Comparison of ENCODE assay signal across 26 cellular contexts in genomic region chr4:106065018-106065417, GRCh38.
"Had no signal": no experiment of that assay in that cellular context is flagged by ENCODE, and none has a peak within 500 bp of the region (broad histone marks: within the 10 kb centered on the region; RNA-seq: fewer than 3 reads in every experiment).

No MANE protein-coding gene starts in this region.

- H3K36me3 Mint-ChIP-seq: activated CD8-positive, alpha-beta memory T cell treated with anti-CD3 and anti-CD28 coated beads, Interleukin-2, amount 10 ng/mL, durations not matched to agents 7 days and 5 days; stimulated activated effector memory CD8-positive, alpha-beta T cell treated with anti-CD3 and anti-CD28 coated beads, Interleukin-12 subunit alpha, Interleukin-12 subunit beta, amount 100 ng/mL, for 72 hours had no signal

- ATAC-seq: activated CD8-positive, alpha-beta memory T cell treated with anti-CD3 and anti-CD28 coated beads, Interleukin-2, amount 10 ng/mL, durations not matched to agents 7 days and 5 days; effector memory CD8-positive, alpha-beta T cell; esophagus mucosa; heart right ventricle; left lobe of liver; lower lobe of right lung; natural killer cell; right lobe of liver; stimulated activated effector memory CD8-positive, alpha-beta T cell treated with anti-CD3 and anti-CD28 coated beads, Interleukin-12 subunit alpha, Interleukin-12 subunit beta, amount 100 ng/mL, for 72 hours; stimulated activated naive CD8-positive, alpha-beta T cell treated with anti-CD3 and anti-CD28 coated beads, Interleukin-15, amount 100 ng/mL, for 72 hours; T-helper 17 cell had no signal

- H3K4me1 ChIP-seq: heart right ventricle, lower lobe of right lung had no signal

- H3K4me3 ChIP-seq: dorsolateral prefrontal cortex, heart right ventricle, lower lobe of right lung, right lobe of liver, skin epidermis, tibial artery had no signal

- H3K4me3 Mint-ChIP-seq: activated CD4-positive, alpha-beta memory T cell treated with anti-CD3 and anti-CD28 coated beads, Interleukin-2, amount 10 ng/mL, durations not matched to agents 7 days and 5 days; activated CD8-positive, alpha-beta memory T cell treated with anti-CD3 and anti-CD28 coated beads, Interleukin-2, amount 10 ng/mL, durations not matched to agents 7 days and 5 days; activated naive CD4-positive, alpha-beta T cell treated with anti-CD3 and anti-CD28 coated beads, Interleukin-2, amount 50 U/mL, for 24 hours; effector memory CD8-positive, alpha-beta T cell; natural killer cell; stimulated activated effector memory CD8-positive, alpha-beta T cell treated with anti-CD3 and anti-CD28 coated beads, Interleukin-12 subunit alpha, Interleukin-12 subunit beta, amount 100 ng/mL, for 72 hours; stimulated activated naive CD8-positive, alpha-beta T cell treated with anti-CD3 and anti-CD28 coated beads, Interleukin-15, amount 100 ng/mL, for 72 hours; T-helper 17 cell had no signal

- H3K4me1 Mint-ChIP-seq: activated CD4-positive, alpha-beta memory T cell treated with anti-CD3 and anti-CD28 coated beads, Interleukin-2, amount 10 ng/mL, durations not matched to agents 7 days and 5 days; activated CD8-positive, alpha-beta memory T cell treated with anti-CD3 and anti-CD28 coated beads, Interleukin-2, amount 10 ng/mL, durations not matched to agents 7 days and 5 days; activated naive CD4-positive, alpha-beta T cell treated with anti-CD3 and anti-CD28 coated beads, Interleukin-2, amount 50 U/mL, for 24 hours; natural killer cell; stimulated activated effector memory CD8-positive, alpha-beta T cell treated with anti-CD3 and anti-CD28 coated beads, Interleukin-12 subunit alpha, Interleukin-12 subunit beta, amount 100 ng/mL, for 72 hours; stimulated activated naive CD8-positive, alpha-beta T cell treated with anti-CD3 and anti-CD28 coated beads, Interleukin-15, amount 100 ng/mL, for 72 hours; T-helper 17 cell had no signal

- H3K9me3 Mint-ChIP-seq: activated naive CD4-positive, alpha-beta T cell treated with anti-CD3 and anti-CD28 coated beads, Interleukin-2, amount 50 U/mL, for 24 hours had no signal

- H3K27me3 Mint-ChIP-seq: activated CD4-positive, alpha-beta memory T cell treated with anti-CD3 and anti-CD28 coated beads, Interleukin-2, amount 10 ng/mL, durations not matched to agents 7 days and 5 days; activated CD8-positive, alpha-beta memory T cell treated with anti-CD3 and anti-CD28 coated beads, Interleukin-2, amount 10 ng/mL, durations not matched to agents 7 days and 5 days; activated naive CD4-positive, alpha-beta T cell treated with anti-CD3 and anti-CD28 coated beads, Interleukin-2, amount 50 U/mL, for 24 hours; effector memory CD8-positive, alpha-beta T cell; stimulated activated naive CD8-positive, alpha-beta T cell treated with anti-CD3 and anti-CD28 coated beads, Interleukin-15, amount 100 ng/mL, for 72 hours; T-helper 17 cell had no signal

- H3K36me3 ChIP-seq: heart right ventricle, lower lobe of right lung, neutrophil, right lobe of liver, tibial artery had no signal

- H3K27me3 ChIP-seq: dorsolateral prefrontal cortex, heart right ventricle, neutrophil, right lobe of liver, tibial artery had no signal

- H3K9me3 ChIP-seq: lower lobe of right lung, neutrophil, right lobe of liver, tibial artery had no signal

- H3K27ac ChIP-seq: dorsolateral prefrontal cortex, heart right ventricle, lower lobe of right lung, neutrophil, right lobe of liver, skin epidermis, tibial artery had no signal

- DNase-seq: activated CD4-positive, alpha-beta memory T cell treated with anti-CD3 and anti-CD28 coated beads, Interleukin-2, amount 10 ng/mL, durations not matched to agents 7 days and 5 days; activated CD4-positive, alpha-beta T cell treated with anti-CD3 and anti-CD28 coated beads for 4 hours; activated CD4-positive, CD25-positive, alpha-beta regulatory T cell; activated CD8-positive, alpha-beta memory T cell treated with anti-CD3 and anti-CD28 coated beads, Interleukin-2, amount 10 ng/mL, durations not matched to agents 7 days and 5 days; activated gamma-delta T cell treated with Interleukin-2 at 50 U/mL for 16 hours; aorta; central memory CD4-positive, alpha-beta T cell; dorsolateral prefrontal cortex; effector memory CD8-positive, alpha-beta T cell; heart right ventricle; kidney; lower lobe of right lung; mesendoderm; natural killer cell; right lobe of liver; stimulated activated CD4-positive, alpha-beta T cell treated with anti-CD3 and anti-CD28 coated beads, Interleukin-2, amount 100 ng/mL, for 24 hours; stimulated activated naive CD8-positive, alpha-beta T cell treated with anti-CD3 and anti-CD28 coated beads, Interleukin-15, amount 100 ng/mL, for 72 hours; SW 1271; T-helper 17 cell; tibial artery had no signal
